1 cellular context compared by ENCODE assay signal in genomic region chr5:78758169-78758839, GRCh38.
A peak's percentile ranks its signal among the peaks of the same experiment; 100 is the strongest.
TF ChIP-seq lines count a peak whose summit lies in the region.

No MANE protein-coding gene starts in this region.

TF ChIP-seq in HepG2, 621 proteins besides CTCF, POLR2A, EP300 and RAD21 (continued from another document and continues in another):
- TF ChIP-seq PLSCR1 (CRISPR knock-in tag; IDR thresholded peaks at IDR 0.05; ENCODE audit: borderline replicate concordance) (no peak), EZH2 (conservative IDR thresholded peaks at IDR 0.05; ENCODE audit: low read depth, low read length) (no peak), ZNF747 (CRISPR knock-in tag; IDR thresholded peaks at IDR 0.05; ENCODE audit: borderline replicate concordance) (no peak), ZNF24 (IDR thresholded peaks at IDR 0.05) (no peak), ATF2 (CRISPR knock-in tag; IDR thresholded peaks at IDR 0.05) (no peak), HDAC1 (CRISPR knock-in tag; IDR thresholded peaks at IDR 0.05) (0 out of 2 replicates have a peak, but pooled peaks have one; percentile 26), GMEB2 (CRISPR knock-in tag; IDR thresholded peaks at IDR 0.05; ENCODE audit: low read depth) (no peak), ZNF407 (CRISPR knock-in tag; IDR thresholded peaks at IDR 0.05; ENCODE audit: not compliant biosample characterization) (no peak), ZNF563 (CRISPR knock-in tag; IDR thresholded peaks at IDR 0.05) (no peak), ZNF34 (CRISPR knock-in tag; IDR thresholded peaks at IDR 0.05; ENCODE audit: borderline replicate concordance) (no peak), HNF1A (IDR thresholded peaks at IDR 0.05; ENCODE audit: low read depth) (peak; percentile 63), HNF1A (CRISPR knock-in tag; IDR thresholded peaks at IDR 0.05; ENCODE audit: borderline replicate concordance) (no peak), ZFP41 (CRISPR knock-in tag; IDR thresholded peaks at IDR 0.05; ENCODE audit: borderline replicate concordance) (no peak), ZNF251 (CRISPR knock-in tag; IDR thresholded peaks at IDR 0.05) (no peak), NFKBIZ (CRISPR knock-in tag; IDR thresholded peaks at IDR 0.05) (0 out of 2 replicates have a peak, but pooled peaks have one; percentile 55), EHMT2 (IDR thresholded peaks at IDR 0.05; ENCODE audit: borderline replicate concordance, low read depth, low read length) (0 out of 2 replicates have a peak, but pooled peaks have one; percentile 28), ZNF576 (CRISPR knock-in tag; IDR thresholded peaks at IDR 0.05) (no peak), TEAD3 (CRISPR knock-in tag; optimal IDR thresholded peaks at IDR 0.05; ENCODE audit: borderline replicate concordance) (peak; percentile 88), ZNF136 (CRISPR knock-in tag; IDR thresholded peaks at IDR 0.05; ENCODE audit: low read depth) (no peak), ZNF710 (CRISPR knock-in tag; IDR thresholded peaks at IDR 0.05; ENCODE audit: borderline replicate concordance) (0 out of 2 replicates have a peak, but pooled peaks have one; percentile 46), IRF9 (CRISPR knock-in tag; IDR thresholded peaks at IDR 0.05; ENCODE audit: borderline replicate concordance) (no peak), PRDM10 (CRISPR knock-in tag; IDR thresholded peaks at IDR 0.05; ENCODE audit: low read depth) (no peak), MXD4 (CRISPR knock-in tag; IDR thresholded peaks at IDR 0.05) (no peak), ZNF160 (CRISPR knock-in tag; IDR thresholded peaks at IDR 0.05) (no peak), ZNF639 (CRISPR knock-in tag; conservative IDR thresholded peaks at IDR 0.05) (no peak), KLF15 (CRISPR knock-in tag; IDR thresholded peaks at IDR 0.05; ENCODE audit: borderline replicate concordance) (no peak), FOXC1 (CRISPR knock-in tag; IDR thresholded peaks at IDR 0.05; ENCODE audit: borderline replicate concordance) (no peak)
